ENCODE assay signal across 15 cellular contexts in the genomic region with DNA sequence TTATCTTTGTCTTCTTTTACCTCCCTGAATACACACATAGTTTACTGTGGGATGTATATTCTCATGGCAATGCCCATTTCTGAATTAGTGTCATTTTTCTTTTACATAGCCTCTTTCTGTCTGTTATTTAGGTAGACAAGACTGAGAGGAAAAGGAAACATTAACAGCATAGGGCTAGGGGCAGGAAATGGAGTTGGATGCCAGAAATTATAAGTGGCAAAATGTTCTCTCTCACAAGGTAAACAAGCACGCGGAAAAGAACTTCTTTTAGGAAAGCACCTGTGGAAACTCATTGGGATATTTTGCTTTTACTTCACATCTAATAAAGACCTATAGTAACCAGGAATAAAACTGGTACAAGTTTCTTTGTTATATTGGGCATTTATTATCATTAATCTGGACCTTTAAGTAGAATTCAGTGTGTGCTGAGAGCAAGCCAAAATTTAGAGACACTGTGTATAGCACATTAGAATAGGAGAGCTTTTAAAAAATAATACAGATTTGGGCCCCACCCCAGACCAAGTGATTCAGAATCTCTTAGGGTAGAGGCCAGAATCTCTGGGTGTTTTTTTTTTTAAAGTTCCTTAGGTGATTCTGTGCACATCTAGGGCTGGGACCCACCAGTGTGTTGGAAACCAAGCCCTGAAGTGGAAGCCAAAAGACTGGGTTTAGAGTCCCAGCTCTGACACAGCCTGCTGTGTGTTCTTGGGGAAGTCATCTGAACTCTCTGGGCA. TPM values are rescaled to one million over a fixed set of nuclear protein-coding genes. Genes with fewer than 3 reads are reported as not detected.
DNase-seq lines count a peak whose midpoint lies in the region; ATAC-seq and TF ChIP-seq lines count a peak whose summit lies in the region.
"Had no signal": no experiment of that assay in that cellular context is flagged by ENCODE, and none has a peak within 500 bp of the region (broad histone marks: within the 10 kb centered on the region; RNA-seq: fewer than 3 reads in every experiment).

No MANE protein-coding gene starts in this region.

- H3K27ac ChIP-seq in breast epithelium, result peak overlapping the region; percentile 17 to 34
- H3K27ac ChIP-seq in mammary epithelial cell (ENCODE audit: insufficient read depth, low read depth, low read length), result no peak overlapping the region
- H3K27ac ChIP-seq in hepatocyte, result peak overlapping the region; percentile 28
- peak overlapping the region; percentile 13 to 80 (median 40) for H3K27ac ChIP-seq in upper lobe of left lung

- H3K4me2 ChIP-seq in mammary epithelial cell (ENCODE audit: insufficient read depth, low read depth, low read length) (no peak overlapping the region), hepatocyte (no peak overlapping the region)

- ATAC-seq in mucosa of descending colon (peak; percentile 69), upper lobe of left lung (ENCODE audit: low FRiP score in 2 of 2) (peak in 1 of 2 donors; percentile 57), GM18505 (IDR thresholded peaks at IDR 0.05; ENCODE audit: unreplicated experiment) (no peak)
- ATAC-seq: CD8-positive, alpha-beta T cell had no signal

- H3K27me3 ChIP-seq in breast epithelium (no peaks in the 10 kb centered on the region), mammary epithelial cell (ENCODE audit: insufficient read depth, low read length) (no peaks in the 10 kb centered on the region), hepatocyte (no peaks in the 10 kb centered on the region), upper lobe of left lung (no peaks in the 10 kb centered on the region)

- H3K36me3 ChIP-seq in breast epithelium (no peaks in the 10 kb centered on the region), mammary epithelial cell (ENCODE audit: insufficient read depth, low read length) (no peaks in the 10 kb centered on the region), hepatocyte (replicated peaks; ENCODE audit: insufficient read depth, low read depth) (no peaks in the 10 kb centered on the region), mucosa of descending colon (ENCODE audit: low read depth) (no peaks in the 10 kb centered on the region), upper lobe of left lung (no peaks in the 10 kb centered on the region)

- no peak for DNase-seq in breast epithelium (ENCODE audit: low spot score in 2 of 2)
- DNase-seq in mammary epithelial cell, result no peak
- no peak for DNase-seq in hepatocyte (ENCODE audit: low spot score)
- DNase-seq in mucosa of descending colon, result no peak
- no peak for DNase-seq in upper lobe of left lung
- DNase-seq in NCI-H1092 (lab: John Stamatoyannopoulos, UW), result no peak
- no peak for DNase-seq in activated CD8-positive, alpha-beta memory T cell treated with anti-CD3 and anti-CD28 coated beads for 24 hours
- DNase-seq: 8988T; CD8-positive, alpha-beta T cell; DMS79 treated with DMSO at 0.1 percent for 48 hours; NCI-H1417; NCI-H187 treated with DMSO at 0.1 percent for 48 hours; NCI-H446 treated with DMSO at 0.1 percent for 48 hours had no signal

- no peaks in the 10 kb centered on the region for H3K79me2 ChIP-seq in mammary epithelial cell (ENCODE audit: insufficient read depth, low read length)
- no peaks in the 10 kb centered on the region for H3K79me2 ChIP-seq in hepatocyte

- WGBS in mammary epithelial cell (ENCODE audit: low coverage, missing lambda C conversion rate), result 68% methylated on average over 2 of the region's 2 CpGs
- WGBS in hepatocyte (ENCODE audit: low lambda C conversion rate, missing lambda C conversion rate), result 64% methylated on average over 2 of the region's 2 CpGs
- WGBS in upper lobe of left lung, 2 donors, result 24 to 33% methylated on average over 2 of the region's 2 CpGs

- no peak overlapping the region for H3K9ac ChIP-seq in mammary epithelial cell (ENCODE audit: insufficient read depth, low read length)

- BruUV-seq in mammary epithelial cell (replicated peaks; lab: Mats Ljungman, UMichigan), result no TSS peak

- H3K9me2 ChIP-seq in hepatocyte (replicated peaks; ENCODE audit: insufficient read depth), result no peaks in the 10 kb centered on the region

- in situ Hi-C loops in mammary epithelial cell (cut with MboI; ENCODE audit: low sequenced_read_pairs in 2 of 2), result no loop called here

- TF ChIP-seq EP300 in upper lobe of left lung (IDR thresholded peaks at IDR 0.05), result peak in 1 of 4 donors; percentile 46

- H4K20me1 ChIP-seq in mammary epithelial cell (ENCODE audit: insufficient read depth, low read length) (no peaks in the 10 kb centered on the region), hepatocyte (ENCODE audit: insufficient read depth, poor library complexity, severe bottlenecking) (no peaks in the 10 kb centered on the region)

- dilution Hi-C loops in mammary epithelial cell (cut with HindIII; ENCODE audit: low sequenced_read_pairs), result no loop called here

- H2AFZ ChIP-seq in mammary epithelial cell (ENCODE audit: low read depth, low read length), result no peak overlapping the region
- peak overlapping the region; percentile 9 for H2AFZ ChIP-seq in hepatocyte

- CTCF ChIA-PET in mammary epithelial cell (lab: Charles Lee; ENCODE audit: low non-redundant PET), result no interaction called here

- TF ChIP-seq CTCF in breast epithelium (IDR thresholded peaks at IDR 0.05) (no peak), mammary epithelial cell (conservative IDR thresholded peaks at IDR 0.05 in 1 of 2, IDR thresholded peaks at IDR 0.05 in 1 of 2; ENCODE audit: extremely low read depth in 1 of 2, insufficient read depth in 1 of 2, low read depth in 1 of 2, low read length in 2 of 2) (no peak), hepatocyte (IDR thresholded peaks at IDR 0.05; ENCODE audit: poor library complexity) (no peak), mucosa of descending colon (IDR thresholded peaks at IDR 0.05) (no peak), upper lobe of left lung (IDR thresholded peaks at IDR 0.05) (no peak)

- intact Hi-C loops in breast epithelium (cut with DNase I; ENCODE audit: low total_unique reads) (no loop called here), mammary epithelial cell (cut with micrococcal nuclease) (no loop called here), mucosa of descending colon (cut with DNase I, micrococcal nuclease) (loop anchor here in 1 of 2 donors (5.0 kb wide), 1 partner anchor 36 kb away; no protein-coding TSS in a partner anchor)

- H3K4me3 ChIP-seq in breast epithelium, result no peak overlapping the region
- H3K4me3 ChIP-seq in mammary epithelial cell (replicated peaks in 1 of 3; ENCODE audit: insufficient read depth in 1 of 3, low read depth in 2 of 3, low read length in 3 of 3), result no peak overlapping the region
- H3K4me3 ChIP-seq in hepatocyte, result no peak overlapping the region
- no peak overlapping the region for H3K4me3 ChIP-seq in mucosa of descending colon
- no peak overlapping the region for H3K4me3 ChIP-seq in upper lobe of left lung

- no peak for TF ChIP-seq POLR2A in breast epithelium (IDR thresholded peaks at IDR 0.05)
- TF ChIP-seq POLR2A in upper lobe of left lung (IDR thresholded peaks at IDR 0.05), result no peak
- TF ChIP-seq POLR2A in GM18505 (IDR thresholded peaks at IDR 0.05; ENCODE audit: borderline replicate concordance, extremely low read depth, insufficient read depth, insufficient read length), result no peak

- no peaks in the 10 kb centered on the region for H3K9me3 ChIP-seq in breast epithelium
- no peaks in the 10 kb centered on the region for H3K9me3 ChIP-seq in mammary epithelial cell (replicated peaks; ENCODE audit: insufficient read depth, low read length)
- H3K9me3 ChIP-seq in hepatocyte (ENCODE audit: low read depth), result no peaks in the 10 kb centered on the region
- H3K9me3 ChIP-seq in mucosa of descending colon, result no peaks in the 10 kb centered on the region
- H3K9me3 ChIP-seq in upper lobe of left lung, result no peaks in the 10 kb centered on the region

- H3K4me1 ChIP-seq in breast epithelium (no peaks in the 10 kb centered on the region), mammary epithelial cell (ENCODE audit: insufficient read depth, low read length) (peaks cover 2% of the 10 kb centered on the region), hepatocyte (ENCODE audit: insufficient read depth) (peaks cover 9% of the 10 kb centered on the region), mucosa of descending colon (ENCODE audit: low read depth) (peaks cover 17% of the 10 kb centered on the region), upper lobe of left lung (peaks cover 10 to 24% (median 18%) of the 10 kb centered on the region in 4 donors)

RNA-seq across cellular contexts. Expression of a gene that starts 32.7 kb away (rescaled TPM):
- 100 to 1,000 TPM in 1 of 3 donors, 10 to 100 TPM in 2; 70.4 to 156 (median 84.9) TPM for total RNA-seq in breast epithelium
- total RNA-seq in mammary epithelial cell, result 1,000 to 10,000 TPM in 1 of 2 donors, 100 to 1,000 TPM in 1; 213 to 2,371 TPM
- polyA plus RNA-seq in mammary epithelial cell, result 1,008 TPM
- polyA minus RNA-seq in mammary epithelial cell, result 997 TPM
- 408 and 485 TPM in 2 replicates for total RNA-seq in hepatocyte
- polyA plus RNA-seq in hepatocyte, result 3,367 and 3,493 TPM in 2 replicates
- 1,000 to 10,000 TPM in 2 of 3 donors, 100 to 1,000 TPM in 1; 540 to 1,335 (median 1,083) TPM for total RNA-seq in mucosa of descending colon
- total RNA-seq in upper lobe of left lung, result 100 to 1,000 TPM in 5 of 6 donors, 10 to 100 TPM in 1; 79.6 to 785 (median 432) TPM
- total RNA-seq: G401 had no signal

RNA-seq across cellular contexts. Expression of a gene that starts 51.6 kb away (rescaled TPM):
- total RNA-seq in breast epithelium (10 to 100 TPM; 21.6 to 23.7 (median 22.2) TPM), mammary epithelial cell (10 to 100 TPM; 15.3 to 18.8 TPM), hepatocyte (18.6 and 24.8 TPM in 2 replicates), mucosa of descending colon (10 to 100 TPM in 2 of 3 donors, 1 to 10 TPM in 1; 9.1 to 12.7 (median 11.3) TPM), upper lobe of left lung (10 to 100 TPM; 11.9 to 39.8 (median 15.5) TPM)
- polyA plus RNA-seq in mammary epithelial cell (16.2 TPM), hepatocyte (20.2 and 25.2 TPM in 2 replicates)
- 10.7 TPM for polyA minus RNA-seq in mammary epithelial cell
- total RNA-seq: G401 had no signal
